1 cellular context compared by ENCODE assay signal in genomic region chrX:7147431-7147977, GRCh38.
TF ChIP-seq lines count a peak whose summit lies in the region.

STS (plus strand) TSS chrX:7147712; CDS start chrX:7253200, 105,488 bp downstream.

TF ChIP-seq in IMR-90, 13 proteins besides CTCF, POLR2A, EP300 and RAD21 (continued from another document):
- no peak for TF ChIP-seq MAFK (IDR thresholded peaks at IDR 0.05; ENCODE audit: low read depth, low read length)
TF ChIP-seq in IMR-90: peak in this region for 1.
